ENCODE assay signal across 12 cellular contexts in the genomic region with DNA sequence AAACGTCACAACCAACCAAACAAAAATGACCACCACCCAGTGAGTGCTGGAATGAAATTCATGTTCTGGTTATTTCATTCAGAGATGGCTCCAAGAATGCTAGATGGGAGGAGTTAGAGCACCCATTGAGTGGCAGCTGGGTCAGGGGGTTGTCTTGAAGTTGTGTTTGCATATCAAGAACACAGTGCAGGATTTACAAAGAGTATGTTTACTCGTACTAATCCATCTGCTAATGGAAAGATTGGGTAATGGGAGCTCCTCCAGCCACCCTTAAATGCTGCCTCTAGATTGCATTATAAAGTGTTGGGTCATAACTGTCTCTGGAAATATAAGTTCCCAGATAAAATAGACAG.
DNase-seq lines count a peak whose midpoint lies in the region.
"Had no signal": no experiment of that assay in that cellular context is flagged by ENCODE, and none has a peak within 500 bp of the region (broad histone marks: within the 10 kb centered on the region; RNA-seq: fewer than 3 reads in every experiment).

No MANE protein-coding gene starts in this region.

- no peaks in the 10 kb centered on the region for H3K9me3 ChIP-seq in NT2/D1 (ENCODE audit: insufficient read depth, low read length)
- no peaks in the 10 kb centered on the region for H3K9me3 ChIP-seq in iPS-18c (ENCODE audit: control insufficient read depth, insufficient read depth, low read length)
- no peaks in the 10 kb centered on the region for H3K9me3 ChIP-seq in subcutaneous abdominal adipose tissue (ENCODE audit: control insufficient read depth in 5 of 5, low read length in 5 of 5)

- H3K27ac ChIP-seq in subcutaneous abdominal adipose tissue (ENCODE audit: low read depth, low read length) = no peak overlapping the region

- H3K36me3 ChIP-seq in NT2/D1 (ENCODE audit: insufficient read depth, insufficient read length, low read length) (no peaks in the 10 kb centered on the region), subcutaneous abdominal adipose tissue (ENCODE audit: control insufficient read depth in 5 of 5, insufficient read depth in 5 of 5, low read length in 5 of 5) (no peaks in the 10 kb centered on the region)

- DNase-seq in NCI-H748 (lab: John Stamatoyannopoulos, UW; ENCODE audit: unreplicated experiment) (peak; percentile 21), NCI-H748 treated with DMSO at 0.1 percent for 48 hours (lab: John Stamatoyannopoulos, UW) (no peak), NT2/D1 (ENCODE audit: low read depth, low spot score) (no peak), putamen (ENCODE audit: low spot score) (no peak), GDM1 (lab: John Stamatoyannopoulos, UW) (no peak), NCI-H1694 treated with DMSO at 0.1 percent for 48 hours (lab: John Stamatoyannopoulos, UW) (no peak)
- DNase-seq: activated CD4-positive, alpha-beta T cell treated with anti-CD3 and anti-CD28 coated beads, Interleukin-2, amount 50 U/mL, for 48 hours; activated gamma-delta T cell treated with Interleukin-2 at 50 U/mL for 16 hours; cerebellar nuclear complex; NK-92 treated with Interleukin-12 subunit alpha and Interleukin-12 subunit beta, amount 100 ng/mL, for 24 hours had no signal

- no peaks in the 10 kb centered on the region for H3K4me1 ChIP-seq in NT2/D1 (ENCODE audit: insufficient read depth, insufficient read length)
- peaks cover 0 to 13% (median 10%) of the 10 kb centered on the region in 5 donors for H3K4me1 ChIP-seq in subcutaneous abdominal adipose tissue (ENCODE audit: control insufficient read depth in 5 of 5, insufficient read depth in 5 of 5, low read length in 5 of 5)

- H3K27me3 ChIP-seq in NT2/D1 (ENCODE audit: insufficient read depth, insufficient read length) (peaks cover 3% of the 10 kb centered on the region), subcutaneous abdominal adipose tissue (ENCODE audit: control insufficient read depth in 5 of 5, insufficient read depth in 4 of 5, low read length in 5 of 5) (peaks cover 0 to 12% (median 2%) of the 10 kb centered on the region in 5 donors)

- H3K9ac ChIP-seq in NT2/D1 (ENCODE audit: insufficient read length, low read depth) = peak overlapping the region; percentile 64
- H3K9ac ChIP-seq in subcutaneous abdominal adipose tissue (ENCODE audit: low read length in 5 of 5) = peak overlapping the region in 2 of 5 donors; percentile 21 to 55

- peak overlapping the region; percentile 49 for H3K4me3 ChIP-seq in NT2/D1 (ENCODE audit: insufficient read length, low read depth)
- peak overlapping the region; percentile 59 for H3K4me3 ChIP-seq in iPS-18c (ENCODE audit: insufficient read depth, low read depth, low read length)
- peak overlapping the region; percentile 52 to 64 (median 54) for H3K4me3 ChIP-seq in subcutaneous abdominal adipose tissue (ENCODE audit: low read depth in 1 of 5, low read length in 5 of 5)
